24 cellular contexts compared by ENCODE assay signal in genomic region chr22:26527574-26528465, GRCh38. TPM values are rescaled to one million over a fixed set of nuclear protein-coding genes. Genes with fewer than 3 reads are reported as not detected.
A peak's percentile ranks its signal among the peaks of the same experiment; 100 is the strongest.
DNase-seq lines count a peak whose midpoint lies in the region; ATAC-seq and TF ChIP-seq lines count a peak whose summit lies in the region.
"Had no signal": no experiment of that assay in that cellular context is flagged by ENCODE, and none has a peak within 500 bp of the region (broad histone marks: within the 10 kb centered on the region; RNA-seq: fewer than 3 reads in every experiment).

No MANE protein-coding gene starts in this region.

- H3K4me1 ChIP-seq in BLaER1 (peaks cover 22% of the 10 kb centered on the region), Karpas-422 (ENCODE audit: low read length) (peaks cover 12% of the 10 kb centered on the region)
- H3K4me1 ChIP-seq: colonic mucosa, sigmoid colon had no signal

- DNase-seq in Karpas-422 (no peak), glutamatergic neuron (no peak), nephron progenitor cell (no peak), NCI-H69 (lab: John Stamatoyannopoulos, UW) (no peak), SK-N-DZ (ENCODE audit: low spot score) (no peak)
- DNase-seq: ACHN; activated CD8-positive, alpha-beta memory T cell treated with anti-CD3 and anti-CD28 coated beads for 24 hours; CD4-positive, alpha-beta T cell; colonic mucosa; DMS53; IMR-90; NCI-H146; NCI-H2171 treated with DMSO at 0.1 percent for 48 hours; NCI-H774; sigmoid colon; stimulated activated naive CD4-positive, alpha-beta T cell had no signal

- no peaks in the 10 kb centered on the region for H3K9me3 ChIP-seq in BLaER1
- no peaks in the 10 kb centered on the region for H3K9me3 ChIP-seq in Karpas-422 (ENCODE audit: low read length)
- H3K9me3 ChIP-seq: colonic mucosa, sigmoid colon had no signal

- ATAC-seq in GM18520 (IDR thresholded peaks at IDR 0.05; ENCODE audit: unreplicated experiment) (no peak), HG03354 (IDR thresholded peaks at IDR 0.05; ENCODE audit: poor library complexity, severe bottlenecking, unreplicated experiment) (no peak)
- ATAC-seq: GM12878, SK-N-SH treated with all-trans-retinoic acid at 6 μM for 48 hours had no signal

- H3K4me3 ChIP-seq in BLaER1, result no peak overlapping the region
- no peak overlapping the region for H3K4me3 ChIP-seq in Karpas-422 (ENCODE audit: low read length)
- H3K4me3 ChIP-seq: colonic mucosa, GM12878, hepatocyte, sigmoid colon had no signal

- no peaks in the 10 kb centered on the region for H3K9me2 ChIP-seq in Karpas-422 (replicated peaks; ENCODE audit: insufficient read depth, low read length)

- peaks cover 3% of the 10 kb centered on the region; the same call in 1 of the 2 replicates for H3K79me2 ChIP-seq in Karpas-422 (ENCODE audit: low read length)
- H3K79me2 ChIP-seq: hepatocyte had no signal

- H3K9me3 Mint-ChIP-seq in glutamatergic neuron (ENCODE audit: unreplicated experiment), result peaks cover 2% of the 10 kb centered on the region
- H3K9me3 Mint-ChIP-seq in nephron progenitor cell, result no peaks in the 10 kb centered on the region
- H3K9me3 Mint-ChIP-seq: activated naive CD4-positive, alpha-beta T cell treated with anti-CD3 and anti-CD28 coated beads, Interleukin-2, amount 50 U/mL, for 24 hours; activated T-helper 1 cell treated with anti-CD3 and anti-CD28 coated beads, Interleukin-12 subunit alpha, Interleukin-12 subunit beta, Interleukin-2, Interleukin-4 antibody, amounts not matched to agents 30 ng/mL and 10 ng/mL and 1 ng/mL, durations not matched to agents 14 hours and 24 hours and 36 hours; CD4-positive, alpha-beta T cell had no signal

- H4K20me1 ChIP-seq in BLaER1, result no peaks in the 10 kb centered on the region
- no peaks in the 10 kb centered on the region for H4K20me1 ChIP-seq in Karpas-422 (ENCODE audit: insufficient read depth, low read depth, low read length)

- no peaks in the 10 kb centered on the region for H3K36me3 Mint-ChIP-seq in glutamatergic neuron (ENCODE audit: unreplicated experiment)
- H3K36me3 Mint-ChIP-seq in nephron progenitor cell (ENCODE audit: low read depth), result no peaks in the 10 kb centered on the region

- H3K27me3 ChIP-seq in BLaER1, result no peaks in the 10 kb centered on the region
- H3K27me3 ChIP-seq in Karpas-422 (ENCODE audit: low read length), result no peaks in the 10 kb centered on the region
- H3K27me3 ChIP-seq: colonic mucosa, hepatocyte, sigmoid colon had no signal

- no peak overlapping the region for H2AFZ ChIP-seq in Karpas-422 (ENCODE audit: low read length)
- H2AFZ ChIP-seq: hepatocyte had no signal

- H3K4me2 ChIP-seq in BLaER1 (peak overlapping the region; percentile 55), Karpas-422 (ENCODE audit: low read depth, low read length, poor library complexity, severe bottlenecking) (no peak overlapping the region)
- H3K4me2 ChIP-seq: hepatocyte had no signal

- H3K4me3 Mint-ChIP-seq in glutamatergic neuron (ENCODE audit: unreplicated experiment) (no peak overlapping the region), nephron progenitor cell (no peak overlapping the region)
- H3K4me3 Mint-ChIP-seq: activated naive CD4-positive, alpha-beta T cell treated with anti-CD3 and anti-CD28 coated beads, Interleukin-2, amount 50 U/mL, for 24 hours; activated T-helper 1 cell treated with anti-CD3 and anti-CD28 coated beads, Interleukin-12 subunit alpha, Interleukin-12 subunit beta, Interleukin-2, Interleukin-4 antibody, amounts not matched to agents 30 ng/mL and 10 ng/mL and 1 ng/mL, durations not matched to agents 14 hours and 24 hours and 36 hours; CD4-positive, alpha-beta T cell had no signal

- H3K9ac ChIP-seq in BLaER1 (no peak overlapping the region), Karpas-422 (ENCODE audit: low read length) (no peak overlapping the region)

- H3K27ac Mint-ChIP-seq in glutamatergic neuron (ENCODE audit: unreplicated experiment) (peak overlapping the region; percentile 54), nephron progenitor cell (peak overlapping the region; percentile 17)
- H3K27ac Mint-ChIP-seq: activated naive CD4-positive, alpha-beta T cell treated with anti-CD3 and anti-CD28 coated beads, Interleukin-2, amount 50 U/mL, for 24 hours; CD4-positive, alpha-beta T cell had no signal

- H3K36me3 ChIP-seq in BLaER1 (peaks cover 99% of the 10 kb centered on the region), Karpas-422 (ENCODE audit: insufficient read depth, low read length) (peaks cover 37% of the 10 kb centered on the region)
- H3K36me3 ChIP-seq: colonic mucosa had no signal

- H3K27ac ChIP-seq in BLaER1 (0 out of 2 replicates have a peak overlapping the region, but pooled peaks have one; percentile 32), Karpas-422 (ENCODE audit: low read length) (peak overlapping the region; percentile 32; the same call in 1 of the 2 replicates)
- H3K27ac ChIP-seq: colonic mucosa, hepatocyte, sigmoid colon had no signal

- H3K27me3 Mint-ChIP-seq in glutamatergic neuron (ENCODE audit: unreplicated experiment) (peaks cover 4% of the 10 kb centered on the region), nephron progenitor cell (ENCODE audit: low read depth, poor library complexity) (no peaks in the 10 kb centered on the region)
- H3K27me3 Mint-ChIP-seq: activated naive CD4-positive, alpha-beta T cell treated with anti-CD3 and anti-CD28 coated beads, Interleukin-2, amount 50 U/mL, for 24 hours; CD4-positive, alpha-beta T cell had no signal

- H3K4me1 Mint-ChIP-seq in glutamatergic neuron (ENCODE audit: low read depth, unreplicated experiment), result peaks cover 6% of the 10 kb centered on the region
- H3K4me1 Mint-ChIP-seq in nephron progenitor cell, result no peaks in the 10 kb centered on the region

- TF ChIP-seq CTCF in glutamatergic neuron (IDR thresholded peaks at IDR 0.05; ENCODE audit: partially characterized antibody, unreplicated experiment) (no peak), nephron progenitor cell (IDR thresholded peaks at IDR 0.05) (no peak)

RNA-seq across cellular contexts. Expression of gene TFIP11, which starts 15.5 kb away (rescaled TPM):
- total RNA-seq in Karpas-422 (2014; rRNA removed; shearing (Covaris generic); ENCODE audit: low replicate concordance), result 39.4 and 46.0 TPM in 2 replicates
- total RNA-seq in glutamatergic neuron (ENCODE audit: unreplicated experiment), result 39.9 TPM
- 29.2 and 66.0 TPM in 2 replicates for polyA plus RNA-seq in SK-N-DZ (2014; cell fraction: cytosol; rRNA removed)
- 22.7 and 41.5 TPM in 2 replicates for polyA plus RNA-seq in SK-N-DZ (2014; cell fraction: nucleus; rRNA removed)

RNA-seq across cellular contexts. Expression of gene SRRD, which starts 44.1 kb away (rescaled TPM):
- 13.8 and 43.5 TPM in 2 replicates for total RNA-seq in Karpas-422 (2014; rRNA removed; shearing (Covaris generic); ENCODE audit: low replicate concordance)
- total RNA-seq in glutamatergic neuron (ENCODE audit: unreplicated experiment), result 20.1 TPM
- 21.2 and 26.0 TPM in 2 replicates for polyA plus RNA-seq in SK-N-DZ (2014; cell fraction: cytosol; rRNA removed)
- 11.9 and 15.7 TPM in 2 replicates for polyA plus RNA-seq in SK-N-DZ (2014; cell fraction: nucleus; rRNA removed)

RNA-seq across cellular contexts. Expression of gene HPS4, which starts 44.2 kb away (rescaled TPM):
- total RNA-seq in Karpas-422 (2014; rRNA removed; shearing (Covaris generic); ENCODE audit: low replicate concordance), result 42.1 and 46.1 TPM in 2 replicates
- total RNA-seq in glutamatergic neuron (ENCODE audit: unreplicated experiment), result 55.1 TPM
- polyA plus RNA-seq in SK-N-DZ (2014; cell fraction: cytosol; rRNA removed), result 38.9 and 51.2 TPM in 2 replicates
- polyA plus RNA-seq in SK-N-DZ (2014; cell fraction: nucleus; rRNA removed), result 78.9 and 90.3 TPM in 2 replicates
